Comparison of ENCODE assay signal across 1 cellular context in the genomic region with DNA sequence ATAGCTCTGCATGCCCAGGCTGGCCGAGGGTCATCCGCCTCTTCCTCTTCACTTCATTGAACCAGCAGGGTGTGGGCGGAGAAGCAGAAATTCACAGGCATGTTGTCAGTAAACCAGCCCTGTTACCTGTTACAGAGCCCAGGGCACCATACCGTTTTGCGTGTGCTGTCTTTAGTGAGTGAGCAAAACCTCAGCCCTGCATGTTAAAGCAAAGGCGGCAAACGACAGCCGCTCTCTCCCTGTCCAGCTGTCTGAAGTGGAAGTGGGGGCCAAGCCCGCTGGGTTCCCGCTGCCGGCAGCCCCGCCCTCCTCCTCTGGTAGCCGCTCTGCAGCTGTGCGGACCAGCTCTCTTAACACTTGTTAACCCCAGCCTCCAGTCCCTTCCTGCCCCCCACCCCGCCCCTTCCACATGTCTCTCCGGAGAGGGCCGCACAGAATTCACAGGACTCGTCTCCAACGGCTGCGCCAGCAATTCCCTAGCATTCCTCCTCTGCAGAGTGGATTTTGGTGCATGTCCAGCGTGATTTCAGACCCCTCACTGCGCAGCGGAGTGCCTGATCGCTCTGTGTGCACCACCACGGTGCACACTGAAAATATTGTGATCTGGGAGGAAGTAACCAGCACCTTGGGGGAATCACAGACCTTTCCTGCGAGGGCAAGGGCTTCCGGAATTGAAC.
A peak's percentile ranks its signal among the peaks of the same experiment; 100 is the strongest.
TF ChIP-seq lines count a peak whose summit lies in the region.

No MANE protein-coding gene starts in this region.

TF ChIP-seq in HEK293, 187 proteins besides CTCF, POLR2A, EP300 and RAD21 (continued from another document):
- no peak for TF ChIP-seq ELK4 (IDR thresholded peaks at IDR 0.05; ENCODE audit: borderline replicate concordance, low read depth, low read length)
- no peak for TF ChIP-seq ZNF529 (tag by site-specific recombination; IDR thresholded peaks at IDR 0.05; ENCODE audit: insufficient replicate concordance)
- peak; percentile 44; the same call in 1 of the 2 replicates for TF ChIP-seq EGR2 (tag by site-specific recombination; IDR thresholded peaks at IDR 0.05; ENCODE audit: low read depth)
- no peak for TF ChIP-seq ZNF585B (tag by site-specific recombination; IDR thresholded peaks at IDR 0.05)
- TF ChIP-seq ZBTB48 (tag by site-specific recombination; IDR thresholded peaks at IDR 0.05): no peak
- TF ChIP-seq ZNF391 (tag by site-specific recombination; IDR thresholded peaks at IDR 0.05; ENCODE audit: borderline replicate concordance, low read depth): no peak
- TF ChIP-seq ZNF621 (tag by site-specific recombination; IDR thresholded peaks at IDR 0.05): no peak
- TF ChIP-seq ZNF133 (tag by site-specific recombination; IDR thresholded peaks at IDR 0.05): no peak
- no peak for TF ChIP-seq OVOL3 (tag by site-specific recombination; IDR thresholded peaks at IDR 0.05)
- no peak for TF ChIP-seq HOXD13 (CRISPR knock-in tag; IDR thresholded peaks at IDR 0.05; ENCODE audit: borderline replicate concordance)
- TF ChIP-seq ZNF248 (tag by site-specific recombination; IDR thresholded peaks at IDR 0.05): no peak
- TF ChIP-seq, protein P1, sequence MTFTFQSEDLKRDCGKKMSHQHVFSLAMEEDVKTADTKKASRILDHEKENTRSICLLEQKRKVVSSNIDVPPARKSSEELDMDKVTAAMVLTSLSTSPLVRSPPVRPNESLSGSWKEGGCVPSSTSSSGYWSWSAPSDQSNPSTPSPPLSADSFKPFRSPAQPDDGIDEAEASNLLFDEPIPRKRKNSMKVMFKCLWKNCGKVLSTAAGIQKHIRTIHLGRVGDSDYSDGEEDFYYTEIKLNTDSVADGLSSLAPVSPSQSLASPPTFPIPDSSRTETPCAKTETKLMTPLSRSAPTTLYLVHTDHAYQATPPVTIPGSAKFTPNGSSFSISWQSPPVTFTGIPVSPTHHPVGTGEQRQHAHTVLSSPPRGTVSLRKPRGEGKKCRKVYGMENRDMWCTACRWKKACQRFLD (tag by site-specific recombination; IDR thresholded peaks at IDR 0.05): no peak
- TF ChIP-seq ZNF112 (tag by site-specific recombination; IDR thresholded peaks at IDR 0.05): no peak
- no peak for TF ChIP-seq ZNF114 (tag by site-specific recombination; IDR thresholded peaks at IDR 0.05)
- TF ChIP-seq ZFP41 (tag by site-specific recombination; IDR thresholded peaks at IDR 0.05; ENCODE audit: borderline replicate concordance): no peak
- TF ChIP-seq ZIC2 (tag by site-specific recombination; IDR thresholded peaks at IDR 0.05): peak; percentile 43
- TF ChIP-seq TRIM28 (IDR thresholded peaks at IDR 0.05; ENCODE audit: borderline replicate concordance, low read length): no peak
- TF ChIP-seq SETDB1 (IDR thresholded peaks at IDR 0.05; ENCODE audit: insufficient read length, low read length): no peak
- no peak for TF ChIP-seq KLF1 (tag by site-specific recombination; IDR thresholded peaks at IDR 0.05)
- TF ChIP-seq SCRT2 (tag by site-specific recombination; IDR thresholded peaks at IDR 0.05): 0 out of 2 replicates have a peak, but pooled peaks have one; percentile 7
- TF ChIP-seq ZNF266 (tag by site-specific recombination; IDR thresholded peaks at IDR 0.05; ENCODE audit: low read depth): peak; percentile 22; the same call in 1 of the 2 replicates
- TF ChIP-seq FEZF1 (tag by site-specific recombination; IDR thresholded peaks at IDR 0.05): no peak
- no peak for TF ChIP-seq ZNF488 (tag by site-specific recombination; IDR thresholded peaks at IDR 0.05)
TF ChIP-seq in HEK293: peak in this region for 5.
